21 cellular contexts compared by ENCODE assay signal in the genomic region with DNA sequence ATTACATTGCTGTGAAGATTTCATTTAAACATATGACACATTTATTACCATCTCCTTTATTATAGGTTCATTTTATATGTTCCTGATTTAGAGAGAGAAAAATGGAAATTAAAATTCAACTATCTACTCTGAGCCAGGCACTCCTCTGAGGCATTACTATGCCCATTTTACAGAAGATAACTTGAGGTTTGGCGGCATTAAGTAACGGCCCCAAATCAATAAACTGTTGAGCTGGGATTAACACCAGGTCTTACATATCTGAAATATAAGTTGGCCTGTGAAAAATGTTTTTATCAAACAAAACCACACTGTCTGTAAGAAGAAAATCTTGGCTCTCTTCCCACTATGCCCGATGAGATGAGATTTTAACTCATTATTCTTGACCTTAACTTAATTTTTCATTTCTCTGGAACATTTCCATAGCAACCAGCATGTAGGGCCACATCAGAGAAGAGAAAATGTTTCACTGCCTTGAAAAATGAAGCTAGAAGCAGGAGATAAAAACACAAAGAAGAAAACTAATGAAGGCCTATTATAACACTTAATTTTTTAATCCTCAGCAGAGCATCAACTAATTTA. TPM values are rescaled to one million over a fixed set of nuclear protein-coding genes. Genes with fewer than 3 reads are reported as not detected.
DNase-seq lines count a peak whose midpoint lies in the region; TF ChIP-seq lines count a peak whose summit lies in the region.
"Had no signal": no experiment of that assay in that cellular context is flagged by ENCODE, and none has a peak within 500 bp of the region (broad histone marks: within the 10 kb centered on the region; RNA-seq: fewer than 3 reads in every experiment).

No MANE protein-coding gene starts in this region.

- H3K27ac ChIP-seq in SK-N-SH (ENCODE audit: low read depth in 2 of 2, low read length in 1 of 2): peak overlapping the region; percentile 84 to 85
- H3K27ac ChIP-seq: epithelial cell of prostate, neural progenitor cell, thyroid gland had no signal

- H3K4me1 ChIP-seq in SK-N-SH (ENCODE audit: control insufficient read depth in 1 of 2, insufficient read depth in 2 of 2, low read depth in 1 of 2, low read length in 1 of 2): peaks cover 10 to 36% of the 10 kb centered on the region in 2 experiments; a peak in 3 of 4 replicates

- TF ChIP-seq EP300 in SK-N-SH (IDR thresholded peaks at IDR 0.05; ENCODE audit: borderline replicate concordance in 1 of 2, low read depth in 1 of 2, low read length in 1 of 2): peak in 1 of 2 experiments; percentile 76; a peak in 1 of 4 replicates

- 32% methylated on average over 3 of the region's 3 CpGs for WGBS in SK-N-SH (ENCODE audit: low lambda C conversion rate)

- H3K36me3 ChIP-seq in SK-N-SH (replicated peaks in 1 of 2; ENCODE audit: control insufficient read depth in 1 of 2, insufficient read depth in 2 of 2, low read length in 1 of 2): peaks cover 0 to 3% of the 10 kb centered on the region in 2 experiments
- H3K36me3 ChIP-seq: thyroid gland had no signal

- no peaks in the 10 kb centered on the region for H3K27me3 Mint-ChIP-seq in mesothelial cell of epicardium (ENCODE audit: low read depth)
- H3K27me3 Mint-ChIP-seq: activated naive CD8-positive, alpha-beta T cell treated with anti-CD3 and anti-CD28 coated beads for 36 hours had no signal

- no peak for TF ChIP-seq CTCF in SK-N-SH (IDR thresholded peaks at IDR 0.05)
- no peak for TF ChIP-seq CTCF in choroid plexus epithelial cell (conservative IDR thresholded peaks at IDR 0.05; ENCODE audit: low read depth, low read length)
- no peak for TF ChIP-seq CTCF in mesothelial cell of epicardium (IDR thresholded peaks at IDR 0.05; ENCODE audit: unreplicated experiment)

- H3K4me2 ChIP-seq in SK-N-SH: peak overlapping the region; percentile 57; the same call in 1 of the 2 replicates
- H3K4me2 ChIP-seq: neural progenitor cell had no signal

- H3F3A ChIP-seq in SK-N-SH (replicated peaks; ENCODE audit: insufficient read depth): peaks cover 16% of the 10 kb centered on the region

- H2AFZ ChIP-seq in SK-N-SH (ENCODE audit: low read depth): no peak overlapping the region
- H2AFZ ChIP-seq: neural progenitor cell had no signal

- in situ Hi-C loops in Caki2 (cut with HindIII; ENCODE audit: low pct_unique_long_range_greater_than_20kb, low sequenced_read_pairs): no loop called here

- H3K4me3 ChIP-seq in SK-N-SH (ENCODE audit: low read depth in 2 of 2, low read length in 1 of 2) (no peak overlapping the region), choroid plexus epithelial cell (ENCODE audit: low read depth, low read length) (no peak overlapping the region)
- H3K4me3 ChIP-seq: neural progenitor cell, thyroid gland had no signal

- DNase-seq in Caki2 (ENCODE audit: low read depth) (peak; percentile 3), SK-N-SH (peak; percentile 70), choroid plexus epithelial cell (ENCODE audit: low read depth) (peak; percentile 73), mesothelial cell of epicardium (ENCODE audit: low spot score in 2 of 2, unreplicated experiment in 2 of 2) (no peak), HK-2 (ENCODE audit: unreplicated experiment) (no peak), EL (no peak), AG20443 (ENCODE audit: low spot score) (no peak)
- DNase-seq: activated CD4-positive, CD25-positive, alpha-beta regulatory T cell treated with anti-CD3 and anti-CD28 coated beads, Interleukin-2, amount 50 U/mL, for 72 hours; activated naive CD8-positive, alpha-beta T cell treated with anti-CD3 and anti-CD28 coated beads for 36 hours; activated T-cell treated with anti-CD3 and anti-CD28 coated beads, Interleukin-2, amount 50 U/mL, for 48 hours; H7; left colon; NCI-H1092 treated with DMSO at 0.1 percent for 48 hours; NCI-H2081; NCI-H510A treated with DMSO at 0.1 percent for 48 hours; small intestine; stimulated activated CD4-positive, alpha-beta T cell treated with anti-CD3 and anti-CD28 coated beads, Interleukin-2, amount 100 ng/mL, for 48 hours; stimulated activated naive CD8-positive, alpha-beta T cell treated with anti-CD3 and anti-CD28 coated beads, Interleukin-15, Interleukin-2, amounts not matched to agents 100 U/mL and 50 U/mL, for 24 hours; thyroid gland had no signal

- POLR2A ChIA-PET in SK-N-SH (lab: Yijun Ruan, JAX): interaction anchor here (2.0 to 2.5 kb wide), 2 partner anchors 22 to 132 kb away, joined by 11 to 13 read pairs; a partner anchor contains a TSS

- H3K9me2 ChIP-seq in SK-N-SH: no peaks in the 10 kb centered on the region

- H3K27ac Mint-ChIP-seq in mesothelial cell of epicardium: peak overlapping the region; percentile 89
- H3K27ac Mint-ChIP-seq: activated naive CD8-positive, alpha-beta T cell treated with anti-CD3 and anti-CD28 coated beads for 36 hours had no signal

- H3K79me2 ChIP-seq in SK-N-SH (ENCODE audit: insufficient read depth): peaks cover 97% of the 10 kb centered on the region

- peaks cover 6% of the 10 kb centered on the region for H3K36me3 Mint-ChIP-seq in mesothelial cell of epicardium

- H3K4me3 Mint-ChIP-seq in mesothelial cell of epicardium: no peak overlapping the region
- H3K4me3 Mint-ChIP-seq: activated naive CD8-positive, alpha-beta T cell treated with anti-CD3 and anti-CD28 coated beads for 36 hours; neural progenitor cell had no signal

- peaks cover 76% of the 10 kb centered on the region for H4K20me1 ChIP-seq in SK-N-SH (ENCODE audit: insufficient read depth)

- no peaks in the 10 kb centered on the region for H3K9me3 ChIP-seq in SK-N-SH
- H3K9me3 ChIP-seq: thyroid gland had no signal

- peak; percentile 10; the same call in 1 of the 2 replicates for TF ChIP-seq RAD21 in SK-N-SH (IDR thresholded peaks at IDR 0.05; ENCODE audit: low read length)

- peak overlapping the region; percentile 7; the same call in 1 of the 2 replicates for H3K9ac ChIP-seq in SK-N-SH
- H3K9ac ChIP-seq: neural progenitor cell had no signal

- CTCF ChIA-PET in SK-N-SH (lab: Yijun Ruan, JAX): interaction anchor here (0.6 to 1.2 kb wide), 3 partner anchors 12 to 590 kb away, joined by 3 to 4 read pairs (median 3); no protein-coding TSS in a partner anchor

- peaks cover 48% of the 10 kb centered on the region for H3K4me1 Mint-ChIP-seq in mesothelial cell of epicardium

- H3K27me3 ChIP-seq in SK-N-SH (ENCODE audit: insufficient read depth): no peaks in the 10 kb centered on the region
- H3K27me3 ChIP-seq: neural progenitor cell, thyroid gland had no signal

- no peaks in the 10 kb centered on the region for H3K9me3 Mint-ChIP-seq in mesothelial cell of epicardium
- H3K9me3 Mint-ChIP-seq: activated naive CD8-positive, alpha-beta T cell treated with anti-CD3 and anti-CD28 coated beads for 36 hours; neural progenitor cell had no signal

TF ChIP-seq in SK-N-SH, 30 proteins besides CTCF, POLR2A, EP300 and RAD21 (continues in another document):
- TF ChIP-seq RXRA (IDR thresholded peaks at IDR 0.05; ENCODE audit: borderline replicate concordance, low read depth) (no peak), TEAD4 (IDR thresholded peaks at IDR 0.05; ENCODE audit: borderline replicate concordance, insufficient read depth) (no peak), SIN3A (IDR thresholded peaks at IDR 0.05; ENCODE audit: borderline replicate concordance, low read depth, low read length) (no peak), NRF1 (IDR thresholded peaks at IDR 0.05; ENCODE audit: low read depth, low read length) (no peak), TAF1 (IDR thresholded peaks at IDR 0.05; ENCODE audit: borderline replicate concordance, low read depth, low read length) (no peak), FOXM1 (IDR thresholded peaks at IDR 0.05; ENCODE audit: low read depth) (no peak), GABPA (IDR thresholded peaks at IDR 0.05; ENCODE audit: low read depth) (no peak), FOXJ3 (CRISPR knock-in tag; IDR thresholded peaks at IDR 0.05) (peak; percentile 66), POLR2AphosphoS5 (IDR thresholded peaks at IDR 0.05; ENCODE audit: low read depth, low read length) (no peak), CHD2 (IDR thresholded peaks at IDR 0.05; ENCODE audit: low read length, partially characterized antibody) (peak; percentile 57), SMC3 (IDR thresholded peaks at IDR 0.05; ENCODE audit: low read depth, low read length) (no peak), MEF2A (IDR thresholded peaks at IDR 0.05; ENCODE audit: borderline replicate concordance, low read depth) (no peak), MXI1 (IDR thresholded peaks at IDR 0.05; ENCODE audit: low read depth, low read length) (peak; percentile 34; the same call in 1 of the 2 replicates)
- TF ChIP-seq, protein P1, sequence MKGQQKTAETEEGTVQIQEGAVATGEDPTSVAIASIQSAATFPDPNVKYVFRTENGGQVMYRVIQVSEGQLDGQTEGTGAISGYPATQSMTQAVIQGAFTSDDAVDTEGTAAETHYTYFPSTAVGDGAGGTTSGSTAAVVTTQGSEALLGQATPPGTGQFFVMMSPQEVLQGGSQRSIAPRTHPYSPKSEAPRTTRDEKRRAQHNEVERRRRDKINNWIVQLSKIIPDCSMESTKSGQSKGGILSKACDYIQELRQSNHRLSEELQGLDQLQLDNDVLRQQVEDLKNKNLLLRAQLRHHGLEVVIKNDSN (IDR thresholded peaks at IDR 0.05; ENCODE audit: borderline replicate concordance, low read depth): no peak
- TF ChIP-seq, protein P2, sequence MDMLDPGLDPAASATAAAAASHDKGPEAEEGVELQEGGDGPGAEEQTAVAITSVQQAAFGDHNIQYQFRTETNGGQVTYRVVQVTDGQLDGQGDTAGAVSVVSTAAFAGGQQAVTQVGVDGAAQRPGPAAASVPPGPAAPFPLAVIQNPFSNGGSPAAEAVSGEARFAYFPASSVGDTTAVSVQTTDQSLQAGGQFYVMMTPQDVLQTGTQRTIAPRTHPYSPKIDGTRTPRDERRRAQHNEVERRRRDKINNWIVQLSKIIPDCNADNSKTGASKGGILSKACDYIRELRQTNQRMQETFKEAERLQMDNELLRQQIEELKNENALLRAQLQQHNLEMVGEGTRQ (IDR thresholded peaks at IDR 0.05; ENCODE audit: borderline replicate concordance, low read depth, low read length): no peak
- TF ChIP-seq, protein P3, sequence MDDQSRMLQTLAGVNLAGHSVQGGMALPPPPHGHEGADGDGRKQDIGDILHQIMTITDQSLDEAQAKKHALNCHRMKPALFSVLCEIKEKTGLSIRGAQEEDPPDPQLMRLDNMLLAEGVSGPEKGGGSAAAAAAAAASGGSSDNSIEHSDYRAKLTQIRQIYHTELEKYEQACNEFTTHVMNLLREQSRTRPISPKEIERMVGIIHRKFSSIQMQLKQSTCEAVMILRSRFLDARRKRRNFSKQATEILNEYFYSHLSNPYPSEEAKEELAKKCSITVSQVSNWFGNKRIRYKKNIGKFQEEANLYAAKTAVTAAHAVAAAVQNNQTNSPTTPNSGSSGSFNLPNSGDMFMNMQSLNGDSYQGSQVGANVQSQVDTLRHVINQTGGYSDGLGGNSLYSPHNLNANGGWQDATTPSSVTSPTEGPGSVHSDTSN (IDR thresholded peaks at IDR 0.05): peak; percentile 66

RNA-seq across cellular contexts. Expression of a gene that starts 21.8 kb away (rescaled TPM):
- total RNA-seq in Caki2 (2014; rRNA removed; shearing (Covaris generic); ENCODE audit: low replicate concordance): 6.9 and 9.4 TPM in 2 replicates
- polyA plus RNA-seq in SK-N-SH (2012; rRNA removed): 2.9 and 3.3 TPM in 2 replicates
- 2.3 TPM in 2 replicates for polyA plus RNA-seq in SK-N-SH (2012; cell fraction: cytosol; rRNA removed)
- 2.3 and 6.7 TPM in 2 replicates for polyA plus RNA-seq in SK-N-SH (2012; cell fraction: nucleus; rRNA removed)
- 43.7 to 52.0 TPM (median 48.1 TPM) in 3 replicates for total RNA-seq in mesothelial cell of epicardium

Comparison
In these comparisons a context has a peak if more than half of its experiments do, and no peak if none do; other contexts are left out.
1. DNase-seq: peak in Caki2 (single experiment), SK-N-SH (single experiment) and choroid plexus epithelial cell (single experiment); none in mesothelial cell of epicardium (0 of 2), HK-2 (single experiment), EL (single experiment) and AG20443 (single experiment).